Comparison of ENCODE assay signal across 8 cellular contexts in genomic region chr16:78444-79145, GRCh38. TPM values are rescaled to one million over a fixed set of nuclear protein-coding genes. Genes with fewer than 3 reads are reported as not detected.
DNase-seq lines count a peak whose midpoint lies in the region; ATAC-seq and TF ChIP-seq lines count a peak whose summit lies in the region.

No MANE protein-coding gene starts in this region.

- peak overlapping the region; percentile 83 for H3K18ac ChIP-seq in mesendoderm (ENCODE audit: low read length)

- DNase-seq in GM10248 (ENCODE audit: extremely low spot score) (peak; percentile 62), GM23338 (ENCODE audit: low spot score) (no peak), OCI-M1 (lab: John Stamatoyannopoulos, UW) (peak; percentile 42), mesendoderm (no peak), aorta (no peak), iPS-NIHi7 (ENCODE audit: extremely low spot score) (no peak), COR-L47 (lab: John Stamatoyannopoulos, UW) (no peak)

- POLR2A ChIA-PET in GM10248 (lab: Yijun Ruan, JAX) = no interaction called here

- H3K27me3 Mint-ChIP-seq in GM23338 (ENCODE audit: insufficient read depth, low read depth, poor library complexity) = peaks cover 20% of the 10 kb centered on the region
- H3K27me3 Mint-ChIP-seq in dendritic cell treated with granulocyte-macrophage colony-stimulating factor and Interleukin-4, amounts not matched to agents 40 ng/mL and 50 ng/mL, for 4 days = peaks cover 24% of the 10 kb centered on the region

- CTCF ChIA-PET in GM10248 (lab: Yijun Ruan, JAX) = interaction anchor here (1.6 to 32.8 kb wide), 3 partner anchors 9 to 13 kb away, joined by 5 to 701 read pairs (median 7); no protein-coding TSS in a partner anchor

- no peak overlapping the region for H2AK5ac ChIP-seq in mesendoderm (ENCODE audit: low read length)

- no peak overlapping the region for H3K27ac Mint-ChIP-seq in GM23338
- peak overlapping the region; percentile 62 for H3K27ac Mint-ChIP-seq in dendritic cell treated with granulocyte-macrophage colony-stimulating factor and Interleukin-4, amounts not matched to agents 40 ng/mL and 50 ng/mL, for 4 days

- H2BK5ac ChIP-seq in mesendoderm (ENCODE audit: low read length) = peak overlapping the region; percentile 63

- peak overlapping the region; percentile 64 for H3K4me3 ChIP-seq in GM23338
- peak overlapping the region; percentile 79 for H3K4me3 ChIP-seq in mesendoderm (ENCODE audit: low read length)
- peak overlapping the region; percentile 74 to 77 for H3K4me3 ChIP-seq in aorta (ENCODE audit: low read length in 2 of 2)

- peak overlapping the region; percentile 89 for H3K4ac ChIP-seq in mesendoderm (ENCODE audit: low read depth, low read length)

- H3K27ac ChIP-seq in GM23338 (ENCODE audit: low read depth) (no peak overlapping the region), mesendoderm (ENCODE audit: low read depth, low read length) (peak overlapping the region; percentile 14), aorta (ENCODE audit: low read depth in 1 of 2, low read length in 2 of 2) (peak overlapping the region; percentile 72 to 76)

- H4K8ac ChIP-seq in mesendoderm (ENCODE audit: low read depth, low read length) = no peak overlapping the region

- H4K20me1 ChIP-seq in GM23338 (replicated peaks; ENCODE audit: insufficient read depth) = no peaks in the 10 kb centered on the region

- H3K4me1 ChIP-seq in GM23338 (ENCODE audit: insufficient read depth) (peaks cover 37% of the 10 kb centered on the region), mesendoderm (ENCODE audit: control insufficient read depth, low read depth, low read length) (peaks cover 30% of the 10 kb centered on the region), aorta (ENCODE audit: control insufficient read depth in 1 of 2, insufficient read depth in 2 of 2, low read length in 2 of 2) (peaks cover 0 to 3% of the 10 kb centered on the region in 2 donors)

- TF ChIP-seq CTCF in GM10248 (IDR thresholded peaks at IDR 0.05; ENCODE audit: control extremely low read depth, extremely low read depth, low read depth, missing control alignments) (no peak), GM23338 (conservative IDR thresholded peaks at IDR 0.05; ENCODE audit: low read depth in 2 of 2) (no peak)

- peak overlapping the region; percentile 99 for H3K9ac ChIP-seq in mesendoderm (ENCODE audit: low read length)

- H3K9me2 ChIP-seq in GM23338 (ENCODE audit: insufficient read depth) = no peaks in the 10 kb centered on the region

- ATAC-seq in GM23338 = no peak
- peak; percentile 5 for ATAC-seq in aorta (ENCODE audit: low FRiP score)

- H3K4me2 ChIP-seq in GM23338 = peak overlapping the region; percentile 84
- peak overlapping the region; percentile 85 for H3K4me2 ChIP-seq in mesendoderm (ENCODE audit: low read length)

- H4K5ac ChIP-seq in mesendoderm (ENCODE audit: low read length) = no peak overlapping the region

- H3K23ac ChIP-seq in mesendoderm (ENCODE audit: low read length) = peak overlapping the region; percentile 92

- H2AFZ ChIP-seq in GM23338 = no peak overlapping the region; the same call in 1 of the 2 replicates

- intact Hi-C loops in dendritic cell treated with granulocyte-macrophage colony-stimulating factor and Interleukin-4, amounts not matched to agents 40 ng/mL and 50 ng/mL, for 4 days (cut with micrococcal nuclease) = no loop called here
- intact Hi-C loops in aorta (cut with DNase I) = no loop called here

- H3K79me2 ChIP-seq in GM23338 (replicated peaks; ENCODE audit: insufficient read depth) (no peaks in the 10 kb centered on the region), mesendoderm (ENCODE audit: control insufficient read depth, insufficient read depth, low read length) (no peaks in the 10 kb centered on the region)

- H2BK15ac ChIP-seq in mesendoderm (replicated peaks; ENCODE audit: low read depth) = no peak overlapping the region

- H3K9me3 ChIP-seq in aorta (ENCODE audit: control insufficient read depth, low read length) = no peaks in the 10 kb centered on the region

- WGBS in mesendoderm (ENCODE audit: extremely low coverage, insufficient coverage, low lambda C conversion rate) = no CpG with 5 or more reads among the region's 36 CpGs
- WGBS in aorta, 2 donors = 1% methylated on average over 35 to 36 of the region's 36 CpGs

- peak overlapping the region; percentile 98 for H3K56ac ChIP-seq in mesendoderm (ENCODE audit: low read length)

- H3K9me3 Mint-ChIP-seq in GM23338 = no peaks in the 10 kb centered on the region
- no peaks in the 10 kb centered on the region for H3K9me3 Mint-ChIP-seq in dendritic cell treated with granulocyte-macrophage colony-stimulating factor and Interleukin-4, amounts not matched to agents 40 ng/mL and 50 ng/mL, for 4 days

- peaks cover 17% of the 10 kb centered on the region; the same call in 1 of the 2 replicates for H3F3A ChIP-seq in GM23338 (replicated peaks; ENCODE audit: low read depth)

- peak overlapping the region; percentile 82 for H3K4me3 Mint-ChIP-seq in GM23338
- H3K4me3 Mint-ChIP-seq in dendritic cell treated with granulocyte-macrophage colony-stimulating factor and Interleukin-4, amounts not matched to agents 40 ng/mL and 50 ng/mL, for 4 days = peak overlapping the region; percentile 81

- H3K36me3 Mint-ChIP-seq in GM23338 (ENCODE audit: low read depth) = peaks cover under 1% of the 10 kb centered on the region; the same call in 2 of the 3 replicates
- peaks cover 46% of the 10 kb centered on the region for H3K36me3 Mint-ChIP-seq in dendritic cell treated with granulocyte-macrophage colony-stimulating factor and Interleukin-4, amounts not matched to agents 40 ng/mL and 50 ng/mL, for 4 days (ENCODE audit: low read depth)

- peak overlapping the region; percentile 63 for H2BK120ac ChIP-seq in mesendoderm (ENCODE audit: low read depth, low read length)

- peaks cover 40% of the 10 kb centered on the region for H3K4me1 Mint-ChIP-seq in GM23338
- H3K4me1 Mint-ChIP-seq in dendritic cell treated with granulocyte-macrophage colony-stimulating factor and Interleukin-4, amounts not matched to agents 40 ng/mL and 50 ng/mL, for 4 days (ENCODE audit: low read depth) = peaks cover 56% of the 10 kb centered on the region

- H3K79me1 ChIP-seq in mesendoderm (ENCODE audit: low read length) = peaks cover 6% of the 10 kb centered on the region

- no peaks in the 10 kb centered on the region for H3K36me3 ChIP-seq in GM23338 (ENCODE audit: insufficient read depth)
- H3K36me3 ChIP-seq in mesendoderm (ENCODE audit: control insufficient read depth, insufficient read depth, low read length) = peaks cover 4% of the 10 kb centered on the region
- peaks cover 0 to 2% of the 10 kb centered on the region in 2 donors for H3K36me3 ChIP-seq in aorta (ENCODE audit: control insufficient read depth in 1 of 2, insufficient read depth in 2 of 2, low read length in 1 of 2)

- no peaks in the 10 kb centered on the region for H3K27me3 ChIP-seq in GM23338 (ENCODE audit: insufficient read depth)
- no peaks in the 10 kb centered on the region for H3K27me3 ChIP-seq in mesendoderm (ENCODE audit: insufficient read depth, low read length, poor library complexity)
- H3K27me3 ChIP-seq in aorta (ENCODE audit: control insufficient read depth in 1 of 2, insufficient read depth in 2 of 2, low read length in 1 of 2) = no peaks in the 10 kb centered on the region

TF ChIP-seq in GM23338, 12 proteins besides CTCF, POLR2A, EP300 and RAD21 (continues in another document):
- TF ChIP-seq ZNF114 (CRISPR knock-in tag; IDR thresholded peaks at IDR 0.05) = no peak
- no peak for TF ChIP-seq POLR2AphosphoS5 (IDR thresholded peaks at IDR 0.05; ENCODE audit: low read depth)
- no peak for TF ChIP-seq EZH2phosphoT487 (IDR thresholded peaks at IDR 0.05; ENCODE audit: unreplicated experiment)

RNA-seq across cellular contexts. Expression of gene MPG, which starts 0.6 kb away (rescaled TPM):
- 57.8 and 91.1 TPM in 2 replicates for total RNA-seq in GM23338 (2014; rRNA removed; shearing (Covaris generic))
- 38.0 and 39.2 TPM in 2 replicates for polyA plus RNA-seq in GM23338 (2016; fragmentation: Nextera tagmentation; extraction: Ambion mirVana)
- 60.2 TPM for polyA plus RNA-seq in mesendoderm (2013, experiment 1 of 2)
- polyA plus RNA-seq in mesendoderm (2013, experiment 2 of 2) = 62.3 TPM
- 10 to 100 TPM; 56.2 to 59.5 TPM for total RNA-seq in aorta
- 100 to 1,000 TPM in 1 of 2 donors, 10 to 100 TPM in 1; 88.7 to 213 TPM for polyA plus RNA-seq in aorta

RNA-seq across cellular contexts. Expression of gene RHBDF1, which starts 6.2 kb away (rescaled TPM):
- total RNA-seq in GM23338 (2014; rRNA removed; shearing (Covaris generic)) = 15.3 and 24.5 TPM in 2 replicates
- 22.1 and 22.6 TPM in 2 replicates for polyA plus RNA-seq in GM23338 (2016; fragmentation: Nextera tagmentation; extraction: Ambion mirVana)
- polyA plus RNA-seq in mesendoderm (2013, experiment 1 of 2) = 95.5 TPM
- polyA plus RNA-seq in mesendoderm (2013, experiment 2 of 2) = 92.6 TPM
- 10 to 100 TPM; 79.2 to 91.0 TPM for total RNA-seq in aorta
- polyA plus RNA-seq in aorta = 100 to 1,000 TPM in 1 of 2 donors, 10 to 100 TPM in 1; 23.7 to 215 TPM

RNA-seq across cellular contexts. Expression of gene SNRNP25, which starts 25.0 kb away (rescaled TPM):
- total RNA-seq in GM23338 (2014; rRNA removed; shearing (Covaris generic)) = 31.2 and 34.4 TPM in 2 replicates
- polyA plus RNA-seq in GM23338 (2016; fragmentation: Nextera tagmentation; extraction: Ambion mirVana) (79.5 and 81.6 TPM in 2 replicates), aorta (10 to 100 TPM; 18.5 to 32.2 TPM)
- polyA plus RNA-seq in mesendoderm (2013, experiment 1 of 2) = 46.6 TPM
- polyA plus RNA-seq in mesendoderm (2013, experiment 2 of 2) = 45.1 TPM
- total RNA-seq in aorta = 10 to 100 TPM; 10.7 to 11.1 TPM

RNA-seq across cellular contexts. Expression of gene POLR3K, which starts 25.2 kb away (rescaled TPM):
- 11.7 and 17.8 TPM in 2 replicates for total RNA-seq in GM23338 (2014; rRNA removed; shearing (Covaris generic))
- 58.5 and 60.0 TPM in 2 replicates for polyA plus RNA-seq in GM23338 (2016; fragmentation: Nextera tagmentation; extraction: Ambion mirVana)
- polyA plus RNA-seq in mesendoderm (2013, experiment 1 of 2) = 40.6 TPM
- 41.4 TPM for polyA plus RNA-seq in mesendoderm (2013, experiment 2 of 2)
- total RNA-seq in aorta = 1 to 10 TPM; 6.0 to 6.1 TPM
- polyA plus RNA-seq in aorta = 10 to 100 TPM in 1 of 2 donors, 1 to 10 TPM in 1; 8.5 to 10.9 TPM

RNA-seq across cellular contexts. Expression of gene NPRL3, which starts 59.9 kb away (rescaled TPM):
- total RNA-seq in GM23338 (2014; rRNA removed; shearing (Covaris generic)) = 45.7 and 45.9 TPM in 2 replicates
- polyA plus RNA-seq in GM23338 (2016; fragmentation: Nextera tagmentation; extraction: Ambion mirVana) (14.5 and 15.4 TPM in 2 replicates), aorta (10 to 100 TPM in 1 of 2 donors, 1 to 10 TPM in 1; 5.8 to 16.3 TPM)
- polyA plus RNA-seq in mesendoderm (2013, experiment 1 of 2) = 23.1 TPM
- polyA plus RNA-seq in mesendoderm (2013, experiment 2 of 2) = 22.9 TPM
- 10 to 100 TPM; 13.4 to 29.0 TPM for total RNA-seq in aorta

Comparison
In these comparisons a context has a peak if more than half of its experiments do, and no peak if none do; other contexts are left out.
1. DNase-seq: peak in GM10248 (single experiment) and OCI-M1 (single experiment); none in GM23338 (single experiment), mesendoderm (single experiment), aorta (0 of 2), iPS-NIHi7 (single experiment) and COR-L47 (single experiment).
2. Peak in every context shown above with its lines, with median percentiles within 50 percentile points of each other: H3K4me3 ChIP-seq.